In the genomic region with DNA sequence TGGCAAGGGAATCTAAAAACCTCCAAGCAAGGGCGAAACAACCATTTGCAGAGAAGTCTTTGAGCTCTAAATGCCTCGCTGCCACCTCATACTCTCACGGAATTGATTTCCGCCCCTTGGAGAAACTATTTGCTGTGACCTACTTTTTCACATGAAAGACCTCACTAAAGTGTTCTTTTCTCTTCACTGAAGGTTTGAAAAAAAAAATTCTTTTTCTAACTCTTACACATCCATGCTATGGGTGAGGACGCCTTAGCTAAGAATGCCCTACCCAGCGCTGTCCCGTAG, we compare ENCODE assay signal across 1 cellular context.
TF ChIP-seq lines count a peak whose summit lies in the region.

No MANE protein-coding gene starts in this region.

TF ChIP-seq in H1, 55 proteins besides CTCF, POLR2A, EP300 and RAD21:
- TF ChIP-seq CHD1 (IDR thresholded peaks at IDR 0.05; ENCODE audit: low read depth, low read length), result no peak
- TF ChIP-seq EZH2 (IDR thresholded peaks at IDR 0.05; ENCODE audit: low read depth, low read length, severe bottlenecking), result no peak
- no peak for TF ChIP-seq ZNF274 (IDR thresholded peaks at IDR 0.05; ENCODE audit: borderline replicate concordance, extremely low read depth, low read length)
- TF ChIP-seq GABPA (IDR thresholded peaks at IDR 0.05; ENCODE audit: borderline replicate concordance, insufficient read depth, low read length), result no peak
- no peak for TF ChIP-seq HDAC6 (IDR thresholded peaks at IDR 0.05; ENCODE audit: low read depth, low read length)
- TF ChIP-seq RBBP5 (IDR thresholded peaks at IDR 0.05; ENCODE audit: borderline replicate concordance, low read depth, low read length), result no peak
- no peak for TF ChIP-seq KDM4A (IDR thresholded peaks at IDR 0.05; ENCODE audit: low read depth, low read length, severe bottlenecking)
- TF ChIP-seq EGR1 (IDR thresholded peaks at IDR 0.05; ENCODE audit: borderline replicate concordance, low read depth, low read length), result no peak
- TF ChIP-seq SIN3A (conservative IDR thresholded peaks at IDR 0.05 in 1 of 2, IDR thresholded peaks at IDR 0.05 in 1 of 2; ENCODE audit: low read depth in 1 of 2, low read length in 2 of 2), result no peak
- no peak for TF ChIP-seq CHD2 (IDR thresholded peaks at IDR 0.05; ENCODE audit: low read length)
- TF ChIP-seq, protein P1, sequence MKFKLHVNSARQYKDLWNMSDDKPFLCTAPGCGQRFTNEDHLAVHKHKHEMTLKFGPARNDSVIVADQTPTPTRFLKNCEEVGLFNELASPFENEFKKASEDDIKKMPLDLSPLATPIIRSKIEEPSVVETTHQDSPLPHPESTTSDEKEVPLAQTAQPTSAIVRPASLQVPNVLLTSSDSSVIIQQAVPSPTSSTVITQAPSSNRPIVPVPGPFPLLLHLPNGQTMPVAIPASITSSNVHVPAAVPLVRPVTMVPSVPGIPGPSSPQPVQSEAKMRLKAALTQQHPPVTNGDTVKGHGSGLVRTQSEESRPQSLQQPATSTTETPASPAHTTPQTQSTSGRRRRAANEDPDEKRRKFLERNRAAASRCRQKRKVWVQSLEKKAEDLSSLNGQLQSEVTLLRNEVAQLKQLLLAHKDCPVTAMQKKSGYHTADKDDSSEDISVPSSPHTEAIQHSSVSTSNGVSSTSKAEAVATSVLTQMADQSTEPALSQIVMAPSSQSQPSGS (IDR thresholded peaks at IDR 0.05; ENCODE audit: low read length), result no peak
- no peak for TF ChIP-seq CEBPB (IDR thresholded peaks at IDR 0.05; ENCODE audit: low read depth, low read length)
- TF ChIP-seq E2F6 (IDR thresholded peaks at IDR 0.05), result no peak
- TF ChIP-seq SUZ12 (IDR thresholded peaks at IDR 0.05; ENCODE audit: low read length), result no peak
- no peak for TF ChIP-seq RNF2 (IDR thresholded peaks at IDR 0.05; ENCODE audit: borderline replicate concordance, low read depth, low read length, missing control alignments, poor library complexity, severe bottlenecking)
- TF ChIP-seq ASH2L (IDR thresholded peaks at IDR 0.05; ENCODE audit: low read length), result no peak
- TF ChIP-seq SIRT6 (IDR thresholded peaks at IDR 0.05; ENCODE audit: low read length), result no peak
- TF ChIP-seq NRF1 (IDR thresholded peaks at IDR 0.05; ENCODE audit: low read depth, low read length), result no peak
- no peak for TF ChIP-seq BCL11A (IDR thresholded peaks at IDR 0.05; ENCODE audit: low read depth in 2 of 2, low read length in 2 of 2)
- no peak for TF ChIP-seq JUND (IDR thresholded peaks at IDR 0.05; ENCODE audit: low read length)
